In genomic region chr6:26553264-26553738, GRCh38 we compare ENCODE assay signal across 7 cellular contexts.
A peak's percentile ranks its signal among the peaks of the same experiment; 100 is the strongest.
DNase-seq lines count a peak whose midpoint lies in the region; ATAC-seq lines count a peak whose summit lies in the region.

No MANE protein-coding gene starts in this region.

- DNase-seq in NCI-H526 (lab: John Stamatoyannopoulos, UW) (peak; percentile 56 to 76), medulla oblongata (ENCODE audit: extremely low spot score) (peak; percentile 91)
- peak; percentile 76 for DNase-seq in activated CD4-positive, alpha-beta T cell treated with anti-CD3 and anti-CD28 coated beads, Interleukin-2, amount 50 U/mL, for 1 hour
- DNase-seq in effector CD4-positive, alpha-beta T cell: peak; percentile 58
- DNase-seq in stimulated activated CD8-positive, alpha-beta memory T cell treated with anti-CD3 and anti-CD28 coated beads, Interleukin-12 subunit alpha, Interleukin-12 subunit beta, amount 100 ng/mL, for 1 hour (ENCODE audit: low read depth): peak; percentile 65

- peak; percentile 33 for ATAC-seq in GM18858 (IDR thresholded peaks at IDR 0.05; ENCODE audit: unreplicated experiment)
- ATAC-seq in HG03354 (IDR thresholded peaks at IDR 0.05; ENCODE audit: poor library complexity, severe bottlenecking, unreplicated experiment): peak; percentile 46

Comparison
In these comparisons a context has a peak if more than half of its experiments do, and no peak if none do; other contexts are left out.
1. Peak in every context shown above with its lines: DNase-seq and ATAC-seq.